In genomic region chr2:239152916-239153305, GRCh38 we compare ENCODE assay signal across 28 cellular contexts.
DNase-seq lines count a peak whose midpoint lies in the region; ATAC-seq and TF ChIP-seq lines count a peak whose summit lies in the region.
"Had no signal": no experiment of that assay in that cellular context is flagged by ENCODE, and none has a peak within 500 bp of the region (broad histone marks: within the 10 kb centered on the region; RNA-seq: fewer than 3 reads in every experiment).

No MANE protein-coding gene starts in this region.

- intact Hi-C loops in transverse colon (cut with DNase I; ENCODE audit: low total_unique reads) = no loop called here
- intact Hi-C loops in OCI-LY7 (cut with micrococcal nuclease; ENCODE audit: unreplicated experiment) = no loop called here

- peaks cover 13% of the 10 kb centered on the region for H3K4me1 Mint-ChIP-seq in activated T-cell treated with anti-CD3 and anti-CD28 coated beads, Interleukin-2, amount 50 U/mL, for 24 hours (ENCODE audit: low read depth)
- H3K4me1 Mint-ChIP-seq in activated T-cell treated with anti-CD3 and anti-CD28 coated beads, Interleukin-2, amount 50 U/mL, for 72 hours (ENCODE audit: low read depth) = peaks cover 5% of the 10 kb centered on the region
- H3K4me1 Mint-ChIP-seq in activated T-helper 17 cell treated with anti-CD3 and anti-CD28 coated beads, Interleukin-2, amount 50 U/mL, for 72 hours = peaks cover 5% of the 10 kb centered on the region
- H3K4me1 Mint-ChIP-seq in neural progenitor cell = peaks cover under 1% of the 10 kb centered on the region

- ATAC-seq in activated T-cell treated with anti-CD3 and anti-CD28 coated beads, Interleukin-2, amount 50 U/mL, for 72 hours (replicated peaks in 1 of 2) = no peak
- no peak for ATAC-seq in activated T-helper 17 cell treated with anti-CD3 and anti-CD28 coated beads, Interleukin-2, amount 50 U/mL, for 72 hours (replicated peaks)
- ATAC-seq: activated CD8-positive, alpha-beta T cell treated with anti-CD3 and anti-CD28 coated beads for 36 hours; K562; left colon; SK-N-SH treated with all-trans-retinoic acid at 6 μM for 48 hours had no signal

- H3K9me3 ChIP-seq in transverse colon = no peaks in the 10 kb centered on the region
- H3K9me3 ChIP-seq in neural progenitor cell (ENCODE audit: low read depth) = no peaks in the 10 kb centered on the region
- H3K9me3 ChIP-seq in OCI-LY7 (ENCODE audit: low read length) = no peaks in the 10 kb centered on the region
- H3K9me3 ChIP-seq: ovary had no signal

- H3K9ac ChIP-seq in neural progenitor cell = no peak overlapping the region

- peak; percentile 5 for DNase-seq in activated T-cell treated with anti-CD3 and anti-CD28 coated beads, Interleukin-2, amount 50 U/mL, for 24 hours
- no peak for DNase-seq in activated T-cell treated with anti-CD3 and anti-CD28 coated beads, Interleukin-2, amount 50 U/mL, for 72 hours
- DNase-seq in mesenteric fat pad (ENCODE audit: low spot score) (peak; percentile 35), transverse colon (no peak), Kasumi-1 (lab: John Stamatoyannopoulos, UW) (no peak), neural progenitor cell (ENCODE audit: low spot score) (no peak), OCI-LY7 (ENCODE audit: low spot score) (no peak)
- DNase-seq: 8988T; activated CD8-positive, alpha-beta memory T cell treated with anti-CD3 and anti-CD28 coated beads, Interleukin-2, amount 50 U/mL, for 48 hours; activated CD8-positive, alpha-beta T cell treated with anti-CD3 and anti-CD28 coated beads for 36 hours; HCEC 1CT; hypothalamus; mesenchymal stem cell; NCI-H1105 treated with DMSO at 0.1 percent for 48 hours; NCI-H1930; NCI-H524 treated with DMSO at 0.1 percent for 48 hours; NK-92 treated with Interleukin-12 subunit alpha and Interleukin-12 subunit beta, amount 100 ng/mL, for 24 hours; PC-9; stimulated activated CD4-positive, alpha-beta T cell treated with anti-CD3 and anti-CD28 coated beads, Interleukin-1b, Interleukin-23, amount 100 ng/mL, for 48 hours; stimulated activated naive CD4-positive, alpha-beta T cell treated with Interleukin-2 at 50 U/mL for 16 hours; T-helper 2 cell had no signal

- H3K4me2 ChIP-seq in neural progenitor cell = no peak overlapping the region
- no peak overlapping the region for H3K4me2 ChIP-seq in OCI-LY7 (ENCODE audit: low read length)
- H3K4me2 ChIP-seq: PC-9, smooth muscle cell had no signal

- no TSS peak for BruUV-seq in OCI-LY7 (replicated peaks; lab: Mats Ljungman, UMichigan)

- H3K36me3 ChIP-seq in transverse colon (peaks cover 0 to 11% (median 0%) of the 10 kb centered on the region in 4 donors), neural progenitor cell (no peaks in the 10 kb centered on the region), OCI-LY7 (ENCODE audit: insufficient read depth, low read length) (no peaks in the 10 kb centered on the region)
- H3K36me3 ChIP-seq: ovary had no signal

- no peak for TF ChIP-seq POLR2A in transverse colon (IDR thresholded peaks at IDR 0.05)

- H3K27me3 ChIP-seq in transverse colon (no peaks in the 10 kb centered on the region), neural progenitor cell (no peaks in the 10 kb centered on the region)
- H3K27me3 ChIP-seq: ovary had no signal

- H3K4me3 Mint-ChIP-seq in activated T-cell treated with anti-CD3 and anti-CD28 coated beads, Interleukin-2, amount 50 U/mL, for 24 hours = no peak overlapping the region
- no peak overlapping the region for H3K4me3 Mint-ChIP-seq in activated T-cell treated with anti-CD3 and anti-CD28 coated beads, Interleukin-2, amount 50 U/mL, for 72 hours
- no peak overlapping the region for H3K4me3 Mint-ChIP-seq in activated T-helper 17 cell treated with anti-CD3 and anti-CD28 coated beads, Interleukin-2, amount 50 U/mL, for 72 hours
- no peak overlapping the region for H3K4me3 Mint-ChIP-seq in neural progenitor cell
- H3K4me3 Mint-ChIP-seq: activated CD8-positive, alpha-beta T cell treated with anti-CD3 and anti-CD28 coated beads for 36 hours had no signal

- H3K27ac Mint-ChIP-seq in activated T-cell treated with anti-CD3 and anti-CD28 coated beads, Interleukin-2, amount 50 U/mL, for 24 hours = no peak overlapping the region
- no peak overlapping the region for H3K27ac Mint-ChIP-seq in activated T-cell treated with anti-CD3 and anti-CD28 coated beads, Interleukin-2, amount 50 U/mL, for 72 hours
- peak overlapping the region; percentile 52 for H3K27ac Mint-ChIP-seq in activated T-helper 17 cell treated with anti-CD3 and anti-CD28 coated beads, Interleukin-2, amount 50 U/mL, for 72 hours
- no peak overlapping the region for H3K27ac Mint-ChIP-seq in neural progenitor cell
- H3K27ac Mint-ChIP-seq: activated CD8-positive, alpha-beta T cell treated with anti-CD3 and anti-CD28 coated beads for 36 hours; activated T-helper 2 cell treated with anti-CD3 and anti-CD28 coated beads, Interferon-gamma antibody, Interleukin-2, Interleukin-4, amounts not matched to agents 10 μg/mL and 5 μg/mL and 100 μg/mL, durations not matched to agents 14 hours and 24 hours and 36 hours had no signal

- no peaks in the 10 kb centered on the region for H3K27me3 Mint-ChIP-seq in activated T-cell treated with anti-CD3 and anti-CD28 coated beads, Interleukin-2, amount 50 U/mL, for 24 hours
- no peaks in the 10 kb centered on the region for H3K27me3 Mint-ChIP-seq in activated T-cell treated with anti-CD3 and anti-CD28 coated beads, Interleukin-2, amount 50 U/mL, for 72 hours (ENCODE audit: low read depth)
- H3K27me3 Mint-ChIP-seq in activated T-helper 17 cell treated with anti-CD3 and anti-CD28 coated beads, Interleukin-2, amount 50 U/mL, for 72 hours = no peaks in the 10 kb centered on the region
- H3K27me3 Mint-ChIP-seq in neural progenitor cell (ENCODE audit: insufficient read depth, low read depth) = peaks cover 9% of the 10 kb centered on the region
- H3K27me3 Mint-ChIP-seq: activated CD8-positive, alpha-beta T cell treated with anti-CD3 and anti-CD28 coated beads for 36 hours had no signal

- WGBS in transverse colon (ENCODE audit: low coverage in 1 of 2), 2 donors = 88 to 94% methylated on average over 3 to 7 of the region's 7 CpGs

- POLR2A ChIA-PET in OCI-LY7 (lab: Charles Lee) = no interaction called here

- no peaks in the 10 kb centered on the region for H3K9me2 ChIP-seq in OCI-LY7 (ENCODE audit: insufficient read depth, low read length)

- H3K27ac ChIP-seq in transverse colon = peak overlapping the region in 3 of 4 donors; percentile 52 to 64 (median 60)
- H3K27ac ChIP-seq in neural progenitor cell = no peak overlapping the region
- H3K27ac ChIP-seq in OCI-LY7 (ENCODE audit: low read depth, low read length, poor library complexity, severe bottlenecking) = no peak overlapping the region
- H3K27ac ChIP-seq: ovary, PC-9 had no signal

- no peaks in the 10 kb centered on the region for H3F3A ChIP-seq in neural progenitor cell (ENCODE audit: low read depth)

- H3K4me3 ChIP-seq in transverse colon (no peak overlapping the region), neural progenitor cell (no peak overlapping the region), OCI-LY7 (ENCODE audit: low read depth, low read length, poor library complexity, severe bottlenecking) (no peak overlapping the region)
- H3K4me3 ChIP-seq: K562, ovary, PC-9, smooth muscle cell had no signal

- H2AFZ ChIP-seq in neural progenitor cell (replicated peaks) = no peak overlapping the region
- no peak overlapping the region for H2AFZ ChIP-seq in OCI-LY7 (ENCODE audit: low read length)
- H2AFZ ChIP-seq: PC-9 had no signal

- in situ Hi-C loops in transverse colon (cut with MboI; ENCODE audit: low pct_ligation_motif_present in 1 of 4, low pct_unique_long_range_greater_than_20kb in 1 of 4, low sequenced_read_pairs in 3 of 4) = no loop called here

- TF ChIP-seq CTCF in transverse colon (IDR thresholded peaks at IDR 0.05) (no peak), neural progenitor cell (IDR thresholded peaks at IDR 0.05) (no peak), OCI-LY7 (conservative IDR thresholded peaks at IDR 0.05; ENCODE audit: low read length) (no peak)

- peaks cover 4% of the 10 kb centered on the region for H3K9me3 Mint-ChIP-seq in activated T-cell treated with anti-CD3 and anti-CD28 coated beads, Interleukin-2, amount 50 U/mL, for 24 hours
- peaks cover 0 to 4% of the 10 kb centered on the region in 2 donors for H3K9me3 Mint-ChIP-seq in activated T-cell treated with anti-CD3 and anti-CD28 coated beads, Interleukin-2, amount 50 U/mL, for 72 hours
- peaks cover 5% of the 10 kb centered on the region for H3K9me3 Mint-ChIP-seq in activated T-helper 17 cell treated with anti-CD3 and anti-CD28 coated beads, Interleukin-2, amount 50 U/mL, for 72 hours
- no peaks in the 10 kb centered on the region for H3K9me3 Mint-ChIP-seq in neural progenitor cell
- H3K9me3 Mint-ChIP-seq: activated T-helper 2 cell treated with anti-CD3 and anti-CD28 coated beads, Interferon-gamma antibody, Interleukin-2, Interleukin-4, amounts not matched to agents 10 μg/mL and 5 μg/mL and 100 μg/mL, durations not matched to agents 14 hours and 24 hours and 36 hours had no signal

- CTCF ChIA-PET in OCI-LY7 (lab: Charles Lee; ENCODE audit: unreplicated experiment) = no interaction called here

- H4K20me1 ChIP-seq in neural progenitor cell (ENCODE audit: low read depth) = peaks cover 10% of the 10 kb centered on the region
- no peaks in the 10 kb centered on the region for H4K20me1 ChIP-seq in OCI-LY7 (ENCODE audit: insufficient read depth, low read length)

- no peaks in the 10 kb centered on the region for H3K79me2 ChIP-seq in neural progenitor cell (ENCODE audit: low read depth)
- H3K79me2 ChIP-seq in OCI-LY7 (ENCODE audit: insufficient read depth, low read depth, low read length) = no peaks in the 10 kb centered on the region

- no peak for TF ChIP-seq EP300 in transverse colon (IDR thresholded peaks at IDR 0.05; ENCODE audit: low read depth)

- H3K4me1 ChIP-seq in transverse colon (peaks cover 0 to 14% (median 11%) of the 10 kb centered on the region in 4 donors), neural progenitor cell (peaks cover under 1% of the 10 kb centered on the region), OCI-LY7 (ENCODE audit: insufficient read depth, low read length, poor library complexity, severe bottlenecking) (peaks cover 7% of the 10 kb centered on the region)

- H3K36me3 Mint-ChIP-seq in activated T-cell treated with anti-CD3 and anti-CD28 coated beads, Interleukin-2, amount 50 U/mL, for 24 hours (ENCODE audit: low read depth) = peaks cover 82% of the 10 kb centered on the region
- peaks cover 13 to 17% of the 10 kb centered on the region in 2 donors for H3K36me3 Mint-ChIP-seq in activated T-cell treated with anti-CD3 and anti-CD28 coated beads, Interleukin-2, amount 50 U/mL, for 72 hours (ENCODE audit: insufficient read depth in 2 of 2)
- H3K36me3 Mint-ChIP-seq in activated T-helper 17 cell treated with anti-CD3 and anti-CD28 coated beads, Interleukin-2, amount 50 U/mL, for 72 hours (ENCODE audit: low read depth) = peaks cover 70% of the 10 kb centered on the region
- peaks cover 26% of the 10 kb centered on the region for H3K36me3 Mint-ChIP-seq in neural progenitor cell

Comparison
In these comparisons a context has a peak if more than half of its experiments do, and no peak if none do; other contexts are left out.
1. DNase-seq: peak in activated T-cell treated with anti-CD3 and anti-CD28 coated beads, Interleukin-2, amount 50 U/mL, for 24 hours (single experiment) and mesenteric fat pad (single experiment); none in activated T-cell treated with anti-CD3 and anti-CD28 coated beads, Interleukin-2, amount 50 U/mL, for 72 hours (0 of 2), transverse colon (single experiment), Kasumi-1 (0 of 2), neural progenitor cell (single experiment) and OCI-LY7 (single experiment).
2. H3K27ac ChIP-seq: peak in transverse colon (3 of 4); none in neural progenitor cell (single experiment) and OCI-LY7 (single experiment).